Comparison of ENCODE assay signal across 1 cellular context in genomic region chr1:43613075-43613942, GRCh38.
TF ChIP-seq lines count a peak whose summit lies in the region.

No MANE protein-coding gene starts in this region.

TF ChIP-seq in SK-N-SH, 30 proteins besides CTCF, POLR2A, EP300 and RAD21:
- no peak for TF ChIP-seq CHD2 (IDR thresholded peaks at IDR 0.05; ENCODE audit: low read length, partially characterized antibody)
- TF ChIP-seq TAF1 (IDR thresholded peaks at IDR 0.05; ENCODE audit: borderline replicate concordance, low read depth, low read length) = no peak
- no peak for TF ChIP-seq TCF12 (IDR thresholded peaks at IDR 0.05)
- TF ChIP-seq EZH2phosphoT487 (IDR thresholded peaks at IDR 0.05; ENCODE audit: borderline replicate concordance, low read depth) = no peak
- no peak for TF ChIP-seq RXRA (IDR thresholded peaks at IDR 0.05; ENCODE audit: borderline replicate concordance, low read depth)
- no peak for TF ChIP-seq RCOR1 (IDR thresholded peaks at IDR 0.05; ENCODE audit: low read length)
- TF ChIP-seq NRF1 (IDR thresholded peaks at IDR 0.05; ENCODE audit: low read depth, low read length) = no peak
